Comparison of ENCODE assay signal across 19 cellular contexts in the genomic region with DNA sequence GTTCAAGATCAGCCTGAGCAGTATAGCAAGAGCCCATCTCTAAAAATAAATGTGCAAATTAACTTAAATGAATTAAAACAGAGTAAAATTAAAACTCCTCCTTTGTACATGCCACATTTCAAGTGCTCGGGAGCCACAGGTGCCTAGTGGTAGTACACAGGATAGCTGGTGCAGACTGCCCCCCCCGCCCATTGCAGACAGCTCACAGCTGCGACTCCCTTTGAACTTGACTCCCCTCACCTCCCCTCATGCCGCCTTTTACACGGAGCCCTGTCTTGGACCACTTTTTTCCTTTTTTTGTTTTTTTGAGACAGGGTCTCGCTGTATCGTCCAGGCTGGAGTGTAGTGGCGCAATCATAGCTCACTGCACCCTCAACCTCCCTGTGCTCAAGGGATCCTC. TPM values are rescaled to one million over a fixed set of nuclear protein-coding genes. Genes with fewer than 3 reads are reported as not detected.
"Had no signal": no experiment of that assay in that cellular context is flagged by ENCODE, and none has a peak within 500 bp of the region (broad histone marks: within the 10 kb centered on the region; RNA-seq: fewer than 3 reads in every experiment).

No MANE protein-coding gene starts in this region.

- H3K9me3 ChIP-seq: body of pancreas, esophagus squamous epithelium, heart right ventricle, left ventricle myocardium inferior, pancreas, right lobe of liver, testis, upper lobe of left lung had no signal

- H3K27ac Mint-ChIP-seq: activated CD8-positive, alpha-beta memory T cell treated with anti-CD3 and anti-CD28 coated beads, Interleukin-2, amount 10 ng/mL, durations not matched to agents 7 days and 5 days; activated naive CD8-positive, alpha-beta T cell treated with anti-CD3 and anti-CD28 coated beads, Interleukin-2, amount 10 ng/mL, durations not matched to agents 7 days and 5 days; effector memory CD8-positive, alpha-beta T cell; stimulated activated memory B cell treated with anti-CD40 and anti-IgM and Interleukin-4, amounts not matched to agents 10 μg/mL and 1 μg/mL and 100 μg/mL, for 72 hours had no signal

- H3K9me3 Mint-ChIP-seq: activated naive CD8-positive, alpha-beta T cell treated with anti-CD3 and anti-CD28 coated beads, Interleukin-2, amount 10 ng/mL, durations not matched to agents 7 days and 5 days; effector memory CD8-positive, alpha-beta T cell; stimulated activated memory B cell treated with anti-CD40 and anti-IgM and Interleukin-4, amounts not matched to agents 10 μg/mL and 1 μg/mL and 100 μg/mL, for 72 hours; T-cell had no signal

- H3K4me3 ChIP-seq: body of pancreas, esophagus squamous epithelium, heart right ventricle, left ventricle myocardium inferior, pancreas, right lobe of liver, testis, upper lobe of left lung had no signal

- H3K27me3 ChIP-seq: body of pancreas, esophagus squamous epithelium, heart right ventricle, pancreas, right lobe of liver, testis, upper lobe of left lung had no signal

- DNase-seq: activated CD8-positive, alpha-beta memory T cell treated with anti-CD3 and anti-CD28 coated beads, Interleukin-2, amount 10 ng/mL, durations not matched to agents 7 days and 5 days; activated gamma-delta T cell treated with Interleukin-2 at 50 U/mL for 16 hours; activated naive CD8-positive, alpha-beta T cell treated with anti-CD3 and anti-CD28 coated beads, Interleukin-2, amount 10 ng/mL, durations not matched to agents 7 days and 5 days; body of pancreas; effector memory CD8-positive, alpha-beta T cell; esophagus squamous epithelium; heart right ventricle; left ventricle myocardium inferior; small intestine; stimulated activated CD4-positive, alpha-beta T cell treated with anti-CD3 and anti-CD28 coated beads, Interleukin-4, amount 100 ng/mL, for 24 hours; T-cell; testis had no signal

- H3K27ac ChIP-seq: body of pancreas, esophagus squamous epithelium, heart right ventricle, left ventricle myocardium inferior, pancreas, right lobe of liver, testis, upper lobe of left lung had no signal

- H3K27me3 Mint-ChIP-seq: activated CD8-positive, alpha-beta memory T cell treated with anti-CD3 and anti-CD28 coated beads, Interleukin-2, amount 10 ng/mL, durations not matched to agents 7 days and 5 days; activated naive CD8-positive, alpha-beta T cell treated with anti-CD3 and anti-CD28 coated beads, Interleukin-2, amount 10 ng/mL, durations not matched to agents 7 days and 5 days; effector memory CD8-positive, alpha-beta T cell; stimulated activated memory B cell treated with anti-CD40 and anti-IgM and Interleukin-4, amounts not matched to agents 10 μg/mL and 1 μg/mL and 100 μg/mL, for 72 hours; T-cell had no signal

- H3K4me3 Mint-ChIP-seq: activated CD8-positive, alpha-beta memory T cell treated with anti-CD3 and anti-CD28 coated beads, Interleukin-2, amount 10 ng/mL, durations not matched to agents 7 days and 5 days; activated naive CD8-positive, alpha-beta T cell treated with anti-CD3 and anti-CD28 coated beads, Interleukin-2, amount 10 ng/mL, durations not matched to agents 7 days and 5 days; stimulated activated memory B cell treated with anti-CD40 and anti-IgM and Interleukin-4, amounts not matched to agents 10 μg/mL and 1 μg/mL and 100 μg/mL, for 72 hours; T-cell had no signal

- ATAC-seq: activated CD8-positive, alpha-beta memory T cell treated with anti-CD3 and anti-CD28 coated beads, Interleukin-2, amount 10 ng/mL, durations not matched to agents 7 days and 5 days; body of pancreas; effector memory CD8-positive, alpha-beta T cell; heart right ventricle; pancreas; right lobe of liver; SK-N-SH treated with all-trans-retinoic acid at 6 μM for 48 hours; stimulated activated memory B cell treated with anti-CD40 and anti-IgM and Interleukin-4, amounts not matched to agents 10 μg/mL and 1 μg/mL and 100 μg/mL, for 72 hours; T-cell had no signal

RNA-seq across cellular contexts. Expression of a gene that starts 43.4 kb away (rescaled TPM):
- total RNA-seq: activated CD8-positive, alpha-beta memory T cell treated with anti-CD3 and anti-CD28 coated beads, Interleukin-2, amount 10 ng/mL, durations not matched to agents 7 days and 5 days; activated naive CD8-positive, alpha-beta T cell treated with anti-CD3 and anti-CD28 coated beads, Interleukin-2, amount 10 ng/mL, durations not matched to agents 7 days and 5 days; dermis microvascular lymphatic vessel endothelial cell; mononuclear cell had no signal
